In the genomic region with DNA sequence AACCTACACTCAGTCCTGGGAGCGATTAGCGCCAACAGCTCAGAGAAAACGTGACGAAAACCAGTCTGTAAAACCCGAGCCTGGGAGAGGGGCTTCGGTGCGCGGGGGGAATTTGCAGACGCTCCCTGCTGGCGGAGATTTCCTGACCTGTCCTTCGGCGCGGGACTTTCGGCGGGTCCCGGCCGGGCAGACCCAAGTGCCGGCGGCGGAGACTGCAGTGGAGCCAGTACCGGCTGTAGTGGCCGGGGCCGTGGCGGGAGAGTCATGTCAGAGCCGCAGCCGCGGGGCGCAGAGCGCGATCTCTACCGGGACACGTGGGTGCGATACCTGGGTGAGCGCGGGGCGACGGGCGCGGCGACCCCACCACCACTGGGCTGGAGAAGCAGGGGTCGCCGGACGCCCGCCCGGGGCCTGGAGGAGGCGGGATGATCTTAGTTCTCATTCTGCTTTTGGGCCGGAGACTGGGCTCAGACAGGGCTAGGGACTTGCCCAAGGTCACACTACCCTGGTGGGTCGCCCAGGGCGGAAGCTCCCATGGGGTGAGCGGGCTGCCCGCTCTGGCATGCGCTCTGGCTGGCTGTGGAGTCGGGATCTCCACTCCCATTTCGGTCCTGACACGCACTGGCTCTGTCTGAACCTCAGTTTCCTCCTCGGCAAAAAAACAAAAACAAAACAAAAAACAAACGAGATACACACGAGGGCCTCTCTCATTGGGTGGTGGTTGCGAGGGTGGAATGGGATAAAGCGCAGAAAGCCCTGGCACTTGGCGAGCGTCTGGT, we compare ENCODE assay signal across 8 cellular contexts. TPM values are rescaled to one million over a fixed set of nuclear protein-coding genes. Genes with fewer than 3 reads are reported as not detected.
DNase-seq lines count a peak whose midpoint lies in the region; ATAC-seq, FAIRE-seq and TF ChIP-seq lines count a peak whose summit lies in the region.

MTFP1 (plus strand) TSS at position 153 of the 779 bp plus-strand sequence; CDS start at position 265, 112 bp downstream.

- H3K4me1 ChIP-seq in esophagus (ENCODE audit: control insufficient read depth in 2 of 2, insufficient read depth in 2 of 2, low read length in 1 of 2) (peaks cover 0 to 22% of the 10 kb centered on the region in 2 donors), mucosa of stomach (ENCODE audit: control insufficient read depth, insufficient read depth, low read length) (peaks cover 50% of the 10 kb centered on the region), subcutaneous abdominal adipose tissue (ENCODE audit: control insufficient read depth in 5 of 5, insufficient read depth in 5 of 5, low read length in 5 of 5) (peaks cover 23 to 50% (median 46%) of the 10 kb centered on the region in 5 donors)

- no peaks in the 10 kb centered on the region for H3K27me3 ChIP-seq in esophagus (ENCODE audit: control insufficient read depth in 1 of 2, insufficient read depth in 2 of 2, low read length in 2 of 2)
- H3K27me3 ChIP-seq in mucosa of stomach (ENCODE audit: control insufficient read depth, insufficient read depth, low read length) = no peaks in the 10 kb centered on the region
- no peaks in the 10 kb centered on the region for H3K27me3 ChIP-seq in subcutaneous abdominal adipose tissue (ENCODE audit: control insufficient read depth in 5 of 5, insufficient read depth in 4 of 5, low read length in 5 of 5)

- H3K27ac ChIP-seq in esophagus (ENCODE audit: low read depth in 2 of 2, low read length in 1 of 2) (peak within 1 kb of the TSS; percentile 97), subcutaneous abdominal adipose tissue (ENCODE audit: low read depth, low read length) (peak within 1 kb of the TSS; percentile 96)

- ATAC-seq in GM21390 (IDR thresholded peaks at IDR 0.05; ENCODE audit: unreplicated experiment) = no peak

- TF ChIP-seq POLR2A in H54 (IDR thresholded peaks at IDR 0.05; ENCODE audit: low read depth, low read length) = peak; percentile 29; the same call in 1 of the 2 replicates

- H3K36me3 ChIP-seq in esophagus (ENCODE audit: control insufficient read depth in 2 of 2, insufficient read depth in 2 of 2, low read length in 1 of 2) (peaks cover 0 to 8% of the 10 kb centered on the region in 2 donors), mucosa of stomach (ENCODE audit: control insufficient read depth, insufficient read depth, low read length) (no peaks in the 10 kb centered on the region), subcutaneous abdominal adipose tissue (ENCODE audit: control insufficient read depth in 5 of 5, insufficient read depth in 5 of 5, low read length in 5 of 5) (peaks cover 0 to 7% (median 0%) of the 10 kb centered on the region in 5 donors)

- H3K4me3 ChIP-seq in esophagus (ENCODE audit: low read depth in 1 of 2, low read length in 2 of 2) (peak within 1 kb of the TSS; percentile 60 to 65), mucosa of stomach (ENCODE audit: low read length) (peak within 1 kb of the TSS; percentile 31), subcutaneous abdominal adipose tissue (ENCODE audit: low read depth in 1 of 5, low read length in 5 of 5) (peak within 1 kb of the TSS; percentile 61 to 87 (median 83))

- H3K9ac ChIP-seq in mucosa of stomach (ENCODE audit: low read length) (peak within 1 kb of the TSS; percentile 80), subcutaneous abdominal adipose tissue (ENCODE audit: low read length in 5 of 5) (peak within 1 kb of the TSS; percentile 48 to 78 (median 70))

- no peak for FAIRE-seq in H54 (lab: Jason Lieb, UNC)

- no peaks in the 10 kb centered on the region for H3K9me3 ChIP-seq in esophagus (ENCODE audit: control insufficient read depth in 2 of 2, insufficient read depth in 1 of 2, low read depth in 1 of 2, low read length in 1 of 2)
- H3K9me3 ChIP-seq in mucosa of stomach (ENCODE audit: control insufficient read depth, low read length) = no peaks in the 10 kb centered on the region
- H3K9me3 ChIP-seq in subcutaneous abdominal adipose tissue (ENCODE audit: control insufficient read depth in 5 of 5, low read length in 5 of 5) = peaks cover 0 to 7% (median 0%) of the 10 kb centered on the region in 5 donors

- DNase-seq in AML-193 (lab: John Stamatoyannopoulos, UW) (peak; percentile 31 to 37), H54 (ENCODE audit: insufficient read length, low spot score) (no peak), NOMO-1 treated with DMSO at 0.1 percent for 48 hours (lab: John Stamatoyannopoulos, UW; ENCODE audit: unreplicated experiment) (peak; percentile 53), activated T-cell treated with anti-CD3 and anti-CD28 coated beads for 48 hours (ENCODE audit: low read depth) (peak; percentile 36)

- WGBS in esophagus, 2 donors = 1 to 2% methylated on average over 60 to 62 of the region's 62 CpGs

RNA-seq across cellular contexts. Expression of gene MTFP1, which starts in this region (rescaled TPM):
- polyA plus RNA-seq in esophagus = 10 to 100 TPM; 19.7 to 23.5 TPM

Comparison
In these comparisons a context has a peak if more than half of its experiments do, and no peak if none do; other contexts are left out.
1. H3K4me3 ChIP-seq: peak in every context shown above with its lines; median percentile 83 in subcutaneous abdominal adipose tissue; 62 in esophagus; 31 in mucosa of stomach.